In the genomic region with DNA sequence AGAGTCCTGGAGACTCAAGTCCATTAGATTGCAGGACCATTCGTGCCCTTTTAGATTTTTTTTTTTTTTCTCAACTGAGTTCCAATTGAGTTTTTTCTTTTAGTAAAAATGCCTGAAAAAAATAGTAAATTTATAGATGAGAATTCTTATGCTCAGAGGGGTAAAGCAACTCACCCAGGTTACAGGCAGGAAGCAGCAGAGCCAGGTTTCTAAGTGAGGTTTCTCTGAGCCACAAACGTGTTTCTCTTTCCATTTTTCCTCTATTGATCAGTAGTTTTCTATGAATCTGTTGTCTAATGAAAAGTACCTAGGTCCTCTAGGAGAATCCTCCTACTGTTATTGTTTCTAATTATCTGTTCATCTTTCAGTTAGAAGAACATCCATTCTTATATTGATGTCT, we compare ENCODE assay signal across 28 cellular contexts.
"Had no signal": no experiment of that assay in that cellular context is flagged by ENCODE, and none has a peak within 500 bp of the region (broad histone marks: within the 10 kb centered on the region; RNA-seq: fewer than 3 reads in every experiment).

No MANE protein-coding gene starts in this region.

- H3K9me3 ChIP-seq: gastrocnemius medialis, neutrophil, stomach, tibial artery had no signal

- H3K4me2 ChIP-seq: hepatocyte had no signal

- H3K4me1 ChIP-seq: gastrocnemius medialis had no signal

- H3K79me2 ChIP-seq: hepatocyte had no signal

- DNase-seq: activated CD8-positive, alpha-beta memory T cell treated with anti-CD3 and anti-CD28 coated beads for 24 hours; activated CD8-positive, alpha-beta memory T cell treated with anti-CD3 and anti-CD28 coated beads, Interleukin-2, amount 50 U/mL, for 48 hours; activated gamma-delta T cell; activated naive CD4-positive, alpha-beta T cell treated with anti-CD3 and anti-CD28 coated beads, Interleukin-2, amount 10 ng/mL, durations not matched to agents 7 days and 5 days; activated naive CD8-positive, alpha-beta T cell treated with anti-CD3 and anti-CD28 coated beads, Interleukin-2, amount 50 U/mL, for 24 hours; activated T-cell treated with anti-CD3 and anti-CD28 coated beads, Interleukin-2, amount 50 U/mL, for 24 hours; amygdala; caudate nucleus; cortex of kidney; effector memory CD8-positive, alpha-beta T cell; erythroblast; gastrocnemius medialis; islet precursor cell; naive B cell; nephron progenitor cell; stimulated activated CD4-positive, alpha-beta T cell treated with anti-CD3 and anti-CD28 coated beads, Interleukin-4, amount 100 ng/mL, for 24 hours; stomach; T-helper 9 cell; tibial artery; WERI-Rb-1 had no signal

- H3K27ac Mint-ChIP-seq: activated naive CD4-positive, alpha-beta T cell treated with anti-CD3 and anti-CD28 coated beads, Interleukin-2, amount 10 ng/mL, durations not matched to agents 7 days and 5 days; activated naive CD8-positive, alpha-beta T cell treated with anti-CD3 and anti-CD28 coated beads, Interleukin-2, amount 50 U/mL, for 24 hours; activated T-cell treated with anti-CD3 and anti-CD28 coated beads, Interleukin-2, amount 50 U/mL, for 24 hours; effector memory CD8-positive, alpha-beta T cell; mesothelial cell of epicardium; naive B cell; nephron progenitor cell; stimulated activated effector memory CD8-positive, alpha-beta T cell treated with anti-CD3 and anti-CD28 coated beads, Interleukin-12 subunit alpha, Interleukin-12 subunit beta, amount 100 ng/mL, for 72 hours had no signal

- H3K4me3 Mint-ChIP-seq: activated naive CD4-positive, alpha-beta T cell treated with anti-CD3 and anti-CD28 coated beads, Interleukin-2, amount 10 ng/mL, durations not matched to agents 7 days and 5 days; activated naive CD8-positive, alpha-beta T cell treated with anti-CD3 and anti-CD28 coated beads, Interleukin-2, amount 50 U/mL, for 24 hours; activated T-cell treated with anti-CD3 and anti-CD28 coated beads, Interleukin-2, amount 50 U/mL, for 24 hours; effector memory CD8-positive, alpha-beta T cell; mesothelial cell of epicardium; naive B cell; nephron progenitor cell; stimulated activated effector memory CD8-positive, alpha-beta T cell treated with anti-CD3 and anti-CD28 coated beads, Interleukin-12 subunit alpha, Interleukin-12 subunit beta, amount 100 ng/mL, for 72 hours had no signal

- H3K27me3 Mint-ChIP-seq: activated naive CD4-positive, alpha-beta T cell treated with anti-CD3 and anti-CD28 coated beads, Interleukin-2, amount 10 ng/mL, durations not matched to agents 7 days and 5 days; activated naive CD8-positive, alpha-beta T cell treated with anti-CD3 and anti-CD28 coated beads, Interleukin-2, amount 50 U/mL, for 24 hours; activated T-cell treated with anti-CD3 and anti-CD28 coated beads, Interleukin-2, amount 50 U/mL, for 24 hours; effector memory CD8-positive, alpha-beta T cell; naive B cell had no signal

- H2AFZ ChIP-seq: hepatocyte had no signal

- H3K27ac ChIP-seq: gastrocnemius medialis, hepatocyte, neutrophil, skin epidermis, stomach, tibial artery, WERI-Rb-1 had no signal

- H3K36me3 Mint-ChIP-seq: activated naive CD4-positive, alpha-beta T cell treated with anti-CD3 and anti-CD28 coated beads, Interleukin-2, amount 10 ng/mL, durations not matched to agents 7 days and 5 days; mesothelial cell of epicardium; naive B cell; stimulated activated effector memory CD8-positive, alpha-beta T cell treated with anti-CD3 and anti-CD28 coated beads, Interleukin-12 subunit alpha, Interleukin-12 subunit beta, amount 100 ng/mL, for 72 hours had no signal

- H3K4me1 Mint-ChIP-seq: mesothelial cell of epicardium; nephron progenitor cell; stimulated activated effector memory CD8-positive, alpha-beta T cell treated with anti-CD3 and anti-CD28 coated beads, Interleukin-12 subunit alpha, Interleukin-12 subunit beta, amount 100 ng/mL, for 72 hours had no signal

- H3K36me3 ChIP-seq: gastrocnemius medialis, neutrophil, stomach, tibial artery, WERI-Rb-1 had no signal

- ATAC-seq: activated CD4-positive, CD25-positive, alpha-beta regulatory T cell treated with anti-CD3 and anti-CD28 coated beads, Interleukin-2, amount 50 U/mL, for 24 hours; activated naive CD8-positive, alpha-beta T cell treated with anti-CD3 and anti-CD28 coated beads, Interleukin-2, amount 50 U/mL, for 24 hours; effector memory CD8-positive, alpha-beta T cell; gastrocnemius medialis; sciatic nerve; stimulated activated effector memory CD8-positive, alpha-beta T cell treated with anti-CD3 and anti-CD28 coated beads, Interleukin-12 subunit alpha, Interleukin-12 subunit beta, amount 100 ng/mL, for 72 hours had no signal

- FAIRE-seq: TTC549 had no signal

- H3K27me3 ChIP-seq: gastrocnemius medialis, hepatocyte, neutrophil, stomach, tibial artery had no signal

- H3K4me3 ChIP-seq: gastrocnemius medialis, hepatocyte, skin epidermis, stomach, tibial artery had no signal

- H3K9me3 Mint-ChIP-seq: activated naive CD4-positive, alpha-beta T cell treated with anti-CD3 and anti-CD28 coated beads, Interleukin-2, amount 10 ng/mL, durations not matched to agents 7 days and 5 days; activated naive CD8-positive, alpha-beta T cell treated with anti-CD3 and anti-CD28 coated beads, Interleukin-2, amount 50 U/mL, for 24 hours; activated T-cell treated with anti-CD3 and anti-CD28 coated beads, Interleukin-2, amount 50 U/mL, for 24 hours; effector memory CD8-positive, alpha-beta T cell; mesothelial cell of epicardium; naive B cell; nephron progenitor cell; stimulated activated effector memory CD8-positive, alpha-beta T cell treated with anti-CD3 and anti-CD28 coated beads, Interleukin-12 subunit alpha, Interleukin-12 subunit beta, amount 100 ng/mL, for 72 hours had no signal
